Comparison of ENCODE assay signal across 10 cellular contexts in the genomic region with DNA sequence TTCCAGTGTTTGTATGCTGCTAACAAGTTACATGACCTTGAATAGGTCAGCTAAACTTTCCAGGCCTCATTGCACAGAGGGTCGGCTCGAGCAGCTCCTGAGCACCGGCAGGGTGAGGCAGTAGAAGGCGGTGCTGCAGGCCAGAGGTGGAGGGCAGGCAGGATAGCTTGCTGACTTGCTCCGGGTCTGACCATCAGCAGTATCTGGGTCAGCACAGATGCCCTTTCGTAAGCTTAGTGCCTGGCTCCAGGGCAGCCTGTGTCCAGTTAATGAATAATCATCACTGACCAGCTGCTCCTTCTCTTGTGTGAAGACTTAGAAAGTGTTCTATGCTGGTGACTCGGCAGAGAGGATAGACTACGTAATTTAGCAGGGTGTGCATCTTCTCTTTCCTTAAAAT. TPM values are rescaled to one million over a fixed set of nuclear protein-coding genes. Genes with fewer than 3 reads are reported as not detected.
DNase-seq lines count a peak whose midpoint lies in the region; ATAC-seq and TF ChIP-seq lines count a peak whose summit lies in the region.
"Had no signal": no experiment of that assay in that cellular context is flagged by ENCODE, and none has a peak within 500 bp of the region (broad histone marks: within the 10 kb centered on the region; RNA-seq: fewer than 3 reads in every experiment).

No MANE protein-coding gene starts in this region.

- no peak overlapping the region for H2BK12ac ChIP-seq in mesenchymal stem cell (ENCODE audit: low read length in 2 of 2)

- dilution Hi-C loops in IMR-90 (cut with HindIII; ENCODE audit: low sequenced_read_pairs, unreplicated experiment) = no loop called here

- H3K9me3 Mint-ChIP-seq in stimulated activated effector memory CD8-positive, alpha-beta T cell treated with anti-CD3 and anti-CD28 coated beads, Interleukin-12 subunit alpha, Interleukin-12 subunit beta, amount 100 ng/mL, for 72 hours = no peaks in the 10 kb centered on the region
- H3K9me3 Mint-ChIP-seq in chondrocyte (ENCODE audit: low read depth) = no peaks in the 10 kb centered on the region
- H3K9me3 Mint-ChIP-seq: activated naive CD8-positive, alpha-beta T cell treated with anti-CD3 and anti-CD28 coated beads, Interleukin-2, amount 50 U/mL, for 24 hours had no signal

- POLR2A ChIA-PET in IMR-90 (lab: Charles Lee; ENCODE audit: unreplicated experiment) = no interaction called here

- peaks cover 80% of the 10 kb centered on the region for H3K9me1 ChIP-seq in IMR-90 (ENCODE audit: insufficient read depth, low read length)

- H2AK9ac ChIP-seq in IMR-90 (replicated peaks; ENCODE audit: low read depth, low read length, poor library complexity) = no peak overlapping the region

- WGBS in IMR-90 (ENCODE audit: extremely low coverage in 2 of 2, insufficient read length in 1 of 2), 2 experiments = 57% methylated on average over 3 of the region's 8 CpGs; no CpG with 5 or more reads in 1 of the 2 experiments
- 56% methylated on average over 8 of the region's 8 CpGs for WGBS in mesenchymal stem cell

- no peak for TF ChIP-seq RAD21 in IMR-90 (IDR thresholded peaks at IDR 0.05; ENCODE audit: low read length)

- H3K56ac ChIP-seq in IMR-90 (ENCODE audit: extremely low read depth, insufficient read depth, low read length) = no peak overlapping the region

- H3K36me3 ChIP-seq in IMR-90 (ENCODE audit: control insufficient read depth, insufficient read depth, low read length) (peaks cover 4% of the 10 kb centered on the region; the same call in 1 of the 2 replicates), fibroblast of lung (ENCODE audit: control insufficient read depth, insufficient read depth, low read length) (peaks cover 5% of the 10 kb centered on the region), mesenchymal stem cell (ENCODE audit: control insufficient read depth in 1 of 2, insufficient read depth in 2 of 2, low read depth in 1 of 2, low read length in 2 of 2) (peaks cover 0 to 14% of the 10 kb centered on the region in 2 experiments)

- H2BK120ac ChIP-seq in IMR-90 (ENCODE audit: low read depth, low read length) = no peak overlapping the region
- H2BK120ac ChIP-seq in mesenchymal stem cell (ENCODE audit: low read depth, low read length) = no peak overlapping the region

- H4K91ac ChIP-seq in IMR-90 (ENCODE audit: insufficient read depth, low read depth, low read length) (no peak overlapping the region), mesenchymal stem cell (ENCODE audit: low read length) (no peak overlapping the region)

- H4K8ac ChIP-seq in IMR-90 (ENCODE audit: low read depth in 2 of 2, low read length in 2 of 2) = no peak overlapping the region
- H4K8ac ChIP-seq in mesenchymal stem cell (ENCODE audit: low read length) = peak overlapping the region; percentile 16

- H3K27me3 Mint-ChIP-seq in chondrocyte (ENCODE audit: low read depth) = no peaks in the 10 kb centered on the region
- H3K27me3 Mint-ChIP-seq: activated naive CD8-positive, alpha-beta T cell treated with anti-CD3 and anti-CD28 coated beads, Interleukin-2, amount 50 U/mL, for 24 hours had no signal

- H3K79me2 ChIP-seq in fibroblast of lung (ENCODE audit: control insufficient read depth, insufficient read depth, low read length) = peaks cover 99% of the 10 kb centered on the region

- peaks cover 100% of the 10 kb centered on the region for H3K4me1 Mint-ChIP-seq in stimulated activated effector memory CD8-positive, alpha-beta T cell treated with anti-CD3 and anti-CD28 coated beads, Interleukin-12 subunit alpha, Interleukin-12 subunit beta, amount 100 ng/mL, for 72 hours
- H3K4me1 Mint-ChIP-seq in chondrocyte (ENCODE audit: low read depth) = peaks cover 89% of the 10 kb centered on the region

- in situ Hi-C loops in IMR-90 (cut with MboI; ENCODE audit: low sequenced_read_pairs) = no loop called here

- H3K23ac ChIP-seq in IMR-90 (ENCODE audit: low read depth, low read length) (peak overlapping the region; percentile 49), mesenchymal stem cell (ENCODE audit: low read length in 2 of 2) (no peak overlapping the region)

- H3K4me1 ChIP-seq in IMR-90 (ENCODE audit: control insufficient read depth, insufficient read depth, low read length) (peaks cover 62% of the 10 kb centered on the region), fibroblast of lung (ENCODE audit: control insufficient read depth, extremely low read depth, insufficient read depth, low read length) (peaks cover 54% of the 10 kb centered on the region), mesenchymal stem cell (ENCODE audit: control insufficient read depth, insufficient read depth, low read depth, low read length) (peaks cover 68% of the 10 kb centered on the region)

- H3K27ac Mint-ChIP-seq in stimulated activated effector memory CD8-positive, alpha-beta T cell treated with anti-CD3 and anti-CD28 coated beads, Interleukin-12 subunit alpha, Interleukin-12 subunit beta, amount 100 ng/mL, for 72 hours = peak overlapping the region; percentile 88
- no peak overlapping the region for H3K27ac Mint-ChIP-seq in chondrocyte (ENCODE audit: unreplicated experiment)

- no peak overlapping the region for H3K4me3 Mint-ChIP-seq in stimulated activated effector memory CD8-positive, alpha-beta T cell treated with anti-CD3 and anti-CD28 coated beads, Interleukin-12 subunit alpha, Interleukin-12 subunit beta, amount 100 ng/mL, for 72 hours
- H3K4me3 Mint-ChIP-seq in chondrocyte (ENCODE audit: unreplicated experiment) = no peak overlapping the region
- H3K4me3 Mint-ChIP-seq: activated naive CD8-positive, alpha-beta T cell treated with anti-CD3 and anti-CD28 coated beads, Interleukin-2, amount 50 U/mL, for 24 hours had no signal

- no peak overlapping the region for H2AFZ ChIP-seq in IMR-90 (replicated peaks; ENCODE audit: low read length, poor library complexity)
- H2AFZ ChIP-seq in fibroblast of lung (ENCODE audit: low read length) = no peak overlapping the region
- H2AFZ ChIP-seq in mesenchymal stem cell (ENCODE audit: low read depth, low read length) = no peak overlapping the region

- ATAC-seq in IMR-90 (ENCODE audit: low read depth) = peak; percentile 7
- no peak for ATAC-seq in stimulated activated effector memory CD8-positive, alpha-beta T cell treated with anti-CD3 and anti-CD28 coated beads, Interleukin-12 subunit alpha, Interleukin-12 subunit beta, amount 100 ng/mL, for 72 hours
- ATAC-seq in HG03280 (IDR thresholded peaks at IDR 0.05; ENCODE audit: unreplicated experiment) = no peak
- ATAC-seq: activated naive CD8-positive, alpha-beta T cell treated with anti-CD3 and anti-CD28 coated beads, Interleukin-2, amount 50 U/mL, for 24 hours had no signal

- TF ChIP-seq CTCF in IMR-90 (conservative IDR thresholded peaks at IDR 0.05; ENCODE audit: low read depth, low read length) (no peak), fibroblast of lung (conservative IDR thresholded peaks at IDR 0.05 in 1 of 2, IDR thresholded peaks at IDR 0.05 in 1 of 2; ENCODE audit: low read depth in 1 of 2, low read length in 2 of 2) (no peak), chondrocyte (IDR thresholded peaks at IDR 0.05) (no peak)

- H3K4me3 ChIP-seq in IMR-90 (ENCODE audit: insufficient read depth, low read depth, low read length) = no peak overlapping the region
- H3K4me3 ChIP-seq in fibroblast of lung (replicated peaks in 1 of 4; ENCODE audit: control extremely low read depth in 1 of 4, insufficient read depth in 1 of 4, low read depth in 3 of 4, low read length in 4 of 4) = no peak overlapping the region
- H3K4me3 ChIP-seq in mesenchymal stem cell (ENCODE audit: insufficient read depth in 1 of 2, low read depth in 1 of 2, low read length in 2 of 2) = no peak overlapping the region

- intact Hi-C loops in IMR-90 (cut with micrococcal nuclease) = no loop called here

- DNase-seq in IMR-90 (peak; percentile 37), fibroblast of lung (ENCODE audit: low read depth in 2 of 2) (peak in 1 of 2 donors; percentile 35), mesenchymal stem cell (peak; percentile 63), RPMI8226 (no peak), NCI-H510A treated with DMSO at 0.1 percent for 48 hours (lab: John Stamatoyannopoulos, UW) (no peak), chondrocyte (ENCODE audit: low spot score) (no peak)
- DNase-seq in stimulated activated effector memory CD8-positive, alpha-beta T cell treated with anti-CD3 and anti-CD28 coated beads, Interleukin-12 subunit alpha, Interleukin-12 subunit beta, amount 100 ng/mL, for 72 hours (ENCODE audit: low spot score in 2 of 2) = no peak
- DNase-seq: activated naive CD8-positive, alpha-beta T cell treated with anti-CD3 and anti-CD28 coated beads, Interleukin-2, amount 50 U/mL, for 24 hours; T-helper 9 cell had no signal

- peak overlapping the region; percentile 26; the same call in 1 of the 2 replicates for H3K27ac ChIP-seq in IMR-90 (ENCODE audit: insufficient read depth, low read length)
- peak overlapping the region; percentile 79 for H3K27ac ChIP-seq in fibroblast of lung (ENCODE audit: insufficient read depth, low read length)
- peak overlapping the region; percentile 77 for H3K27ac ChIP-seq in mesenchymal stem cell (ENCODE audit: low read length, poor library complexity, severe bottlenecking)

- H3K27me3 ChIP-seq in IMR-90 (ENCODE audit: control insufficient read depth, insufficient read depth, low read length) = no peaks in the 10 kb centered on the region
- H3K27me3 ChIP-seq in fibroblast of lung (ENCODE audit: control insufficient read depth, insufficient read depth, low read length) = no peaks in the 10 kb centered on the region
- H3K27me3 ChIP-seq in mesenchymal stem cell (ENCODE audit: control insufficient read depth in 1 of 2, insufficient read depth in 1 of 2, low read length in 2 of 2) = no peaks in the 10 kb centered on the region

- H2BK20ac ChIP-seq in IMR-90 (ENCODE audit: low read depth, low read length) = no peak overlapping the region

- peak overlapping the region; percentile 11 for H2BK5ac ChIP-seq in IMR-90 (ENCODE audit: low read depth, low read length, poor library complexity, severe bottlenecking)
- no peak overlapping the region for H2BK5ac ChIP-seq in mesenchymal stem cell (ENCODE audit: low read depth, low read length, poor library complexity, severe bottlenecking)

- CTCF ChIA-PET in IMR-90 (lab: Yijun Ruan, JAX) = interaction anchor here (0.6 to 1.0 kb wide), 3 partner anchors 28 to 179 kb away, joined by 3 to 4 read pairs (median 4); no protein-coding TSS in a partner anchor

- H2BK15ac ChIP-seq in IMR-90 (ENCODE audit: low read depth, low read length) (no peak overlapping the region), mesenchymal stem cell (ENCODE audit: low read depth, poor library complexity, severe bottlenecking) (no peak overlapping the region)

- H4K5ac ChIP-seq in IMR-90 (ENCODE audit: low read depth, low read length) = no peak overlapping the region

- peaks cover 43% of the 10 kb centered on the region for H3K36me3 Mint-ChIP-seq in stimulated activated effector memory CD8-positive, alpha-beta T cell treated with anti-CD3 and anti-CD28 coated beads, Interleukin-12 subunit alpha, Interleukin-12 subunit beta, amount 100 ng/mL, for 72 hours
- H3K36me3 Mint-ChIP-seq in chondrocyte (ENCODE audit: low read depth) = peaks cover 2% of the 10 kb centered on the region

- peaks cover 21 to 95% of the 10 kb centered on the region in 2 experiments; a peak in 3 of 4 replicates for H3K79me1 ChIP-seq in IMR-90 (ENCODE audit: low read depth in 1 of 2, low read length in 2 of 2)
- H3K79me1 ChIP-seq in mesenchymal stem cell (replicated peaks; ENCODE audit: low read length, poor library complexity, severe bottlenecking) = peaks cover under 1% of the 10 kb centered on the region

- no TSS peak for BruUV-seq in IMR-90 (replicated peaks; lab: Mats Ljungman, UMichigan)

- H3K14ac ChIP-seq in IMR-90 (replicated peaks; ENCODE audit: low read depth, low read length) (no peak overlapping the region), mesenchymal stem cell (ENCODE audit: low read length in 2 of 2) (peak overlapping the region in 1 of 2 experiments; percentile 45)

- TF ChIP-seq POLR2A in IMR-90 (IDR thresholded peaks at IDR 0.05; ENCODE audit: low read depth, low read length) = no peak

- H3K4me2 ChIP-seq in IMR-90 (ENCODE audit: low read depth, low read length) (peak overlapping the region; percentile 28; the same call in 1 of the 2 replicates), fibroblast of lung (ENCODE audit: extremely low read depth, insufficient read depth, low read length) (peak overlapping the region; percentile 35), mesenchymal stem cell (ENCODE audit: low read length, poor library complexity, severe bottlenecking) (peak overlapping the region; percentile 44)

- H3K9ac ChIP-seq in IMR-90 (ENCODE audit: low read depth, low read length) (no peak overlapping the region), fibroblast of lung (ENCODE audit: insufficient read depth, low read length) (no peak overlapping the region), mesenchymal stem cell (ENCODE audit: low read length) (no peak overlapping the region)

- H4K20me1 ChIP-seq in IMR-90 (ENCODE audit: insufficient read depth, low read length) = peaks cover 100% of the 10 kb centered on the region
- peaks cover 2% of the 10 kb centered on the region for H4K20me1 ChIP-seq in fibroblast of lung (ENCODE audit: control insufficient read depth, extremely low read depth, insufficient read depth, low read length)

- no peak overlapping the region for H3K18ac ChIP-seq in IMR-90 (ENCODE audit: low read depth, low read length)
- H3K18ac ChIP-seq in mesenchymal stem cell (ENCODE audit: low read depth in 1 of 2, low read length in 2 of 2) = peak overlapping the region; percentile 1 to 67

- no peak overlapping the region for H3K4ac ChIP-seq in IMR-90 (ENCODE audit: low read depth, low read length)
- no peak overlapping the region for H3K4ac ChIP-seq in mesenchymal stem cell (ENCODE audit: low read depth in 1 of 2, low read length in 2 of 2)

- H2AK5ac ChIP-seq in IMR-90 (ENCODE audit: low read depth, low read length) = no peak overlapping the region
- H2AK5ac ChIP-seq in mesenchymal stem cell (ENCODE audit: low read length, severe bottlenecking) = no peak overlapping the region

- no peaks in the 10 kb centered on the region for H3K9me3 ChIP-seq in IMR-90 (ENCODE audit: control insufficient read depth, insufficient read depth, low read length)
- no peaks in the 10 kb centered on the region for H3K9me3 ChIP-seq in fibroblast of lung (ENCODE audit: control insufficient read depth, insufficient read depth, low read depth, low read length)
- H3K9me3 ChIP-seq in mesenchymal stem cell (ENCODE audit: control insufficient read depth, low read length) = no peaks in the 10 kb centered on the region

RNA-seq across cellular contexts. Expression of a gene that starts 6.9 kb away (rescaled TPM):
- total RNA-seq in IMR-90 (2012; rRNA removed) (50.8 and 56.5 TPM in 2 replicates), fibroblast of lung (31.3 and 51.9 TPM in 2 replicates), chondrocyte (66.6 to 88.0 TPM (median 87.9 TPM) in 3 replicates)
- polyA plus RNA-seq in IMR-90 (2012; rRNA removed) (60.7 and 66.4 TPM in 2 replicates), fibroblast of lung (74.4 and 85.7 TPM in 2 replicates)
- polyA plus RNA-seq in IMR-90 (2012; cell fraction: cytosol; rRNA removed) = 42.3 and 56.1 TPM in 2 replicates
- 86.1 and 91.5 TPM in 2 replicates for polyA plus RNA-seq in IMR-90 (2012; cell fraction: nucleus; rRNA removed; ENCODE audit: low replicate concordance)
- 65.5 and 70.1 TPM in 2 replicates for polyA plus RNA-seq in fibroblast of lung (2012)
- 138 and 201 TPM in 2 replicates for polyA minus RNA-seq in fibroblast of lung (ENCODE audit: low replicate concordance)
- 73.7 TPM for polyA plus RNA-seq in mesenchymal stem cell (2013, experiment 1 of 2)
- 75.7 TPM for polyA plus RNA-seq in mesenchymal stem cell (2013, experiment 2 of 2)

RNA-seq across cellular contexts. Expression of a gene that starts 56.3 kb away (rescaled TPM):
- 21.1 and 22.0 TPM in 2 replicates for total RNA-seq in IMR-90 (2012; rRNA removed)
- 4.6 and 5.5 TPM in 2 replicates for polyA plus RNA-seq in IMR-90 (2012; rRNA removed)
- polyA plus RNA-seq in IMR-90 (2012; cell fraction: cytosol; rRNA removed) = 2.2 and 3.2 TPM in 2 replicates
- 2.4 and 9.7 TPM in 2 replicates for polyA plus RNA-seq in IMR-90 (2012; cell fraction: nucleus; rRNA removed; ENCODE audit: low replicate concordance)
- 28.5 and 38.5 TPM in 2 replicates for total RNA-seq in fibroblast of lung
- polyA plus RNA-seq in fibroblast of lung = 9.3 and 10.2 TPM in 2 replicates
- 10.7 and 11.2 TPM in 2 replicates for polyA plus RNA-seq in fibroblast of lung (2012)
- 5.9 and 8.1 TPM in 2 replicates for polyA minus RNA-seq in fibroblast of lung (ENCODE audit: low replicate concordance)
- 12.2 TPM for polyA plus RNA-seq in mesenchymal stem cell (2013, experiment 1 of 2)
- 12.4 TPM for polyA plus RNA-seq in mesenchymal stem cell (2013, experiment 2 of 2)
- 4.8 to 6.6 TPM (median 5.7 TPM) in 3 replicates for total RNA-seq in chondrocyte

Comparison
In these comparisons a context has a peak if more than half of its experiments do, and no peak if none do; other contexts are left out.
1. DNase-seq: peak in IMR-90 (single experiment) and mesenchymal stem cell (single experiment); none in stimulated activated effector memory CD8-positive, alpha-beta T cell treated with anti-CD3 and anti-CD28 coated beads, Interleukin-12 subunit alpha, Interleukin-12 subunit beta, amount 100 ng/mL, for 72 hours (0 of 2), RPMI8226 (single experiment), NCI-H510A treated with DMSO at 0.1 percent for 48 hours (single experiment) and chondrocyte (single experiment).
2. H3K27ac ChIP-seq: peak in every context shown above with its lines; median percentile 79 in fibroblast of lung; 77 in mesenchymal stem cell; 26 in IMR-90.
3. Peak in every context shown above with its lines, with median percentiles within 50 percentile points of each other: H3K4me2 ChIP-seq.